In genomic region chr22:35540600-35541253, GRCh38 we compare ENCODE assay signal across 8 cellular contexts. TPM values are rescaled to one million over a fixed set of nuclear protein-coding genes. Genes with fewer than 3 reads are reported as not detected.
A peak's percentile ranks its signal among the peaks of the same experiment; 100 is the strongest.
DNase-seq lines count a peak whose midpoint lies in the region; ATAC-seq and TF ChIP-seq lines count a peak whose summit lies in the region.

TSS of gene RASD2 (plus strand) at chr22:35540831. CDS start at chr22:35546810, 5,979 bp downstream.

- DNase-seq in CD14-positive monocyte (ENCODE audit: low spot score) (no peak), HFF-Myc (ENCODE audit: extremely low read depth, low read depth) (no peak), T-helper 1 cell (peak in 3 of 5 donors; percentile 12 to 23 (median 22)), caudate nucleus (lab: John Stamatoyannopoulos, UW) (peak in 48 of 61 donors; percentile 22 to 93 (median 74)), lower lobe of right lung (no peak), pons (ENCODE audit: low spot score) (no peak)
- DNase-seq in stimulated activated CD8-positive, alpha-beta memory T cell treated with anti-CD3 and anti-CD28 coated beads, Interleukin-12 subunit alpha, Interleukin-12 subunit beta, amount 100 ng/mL, for 24 hours (ENCODE audit: extremely low read depth): peak; percentile 9

- intact Hi-C loops in CD14-positive monocyte (cut with micrococcal nuclease) (loop anchor here in 1 of 2 donors (10.0 kb wide), 1 partner anchor 196 kb away; no protein-coding TSS in a partner anchor), lower lobe of right lung (cut with DNase I) (no loop called here)

- peak within 1 kb of the TSS; percentile 72 to 87 for H3K4me3 Mint-ChIP-seq in CD14-positive monocyte

- ATAC-seq in lower lobe of right lung (peak; percentile 21 to 40), GM21447 (IDR thresholded peaks at IDR 0.05; ENCODE audit: unreplicated experiment) (no peak)

- H3K27me3 Mint-ChIP-seq in CD14-positive monocyte (ENCODE audit: low read depth in 3 of 3): peaks cover 38 to 62% (median 46%) of the 10 kb centered on the region in 3 donors

- H3K27me3 ChIP-seq in lower lobe of right lung (ENCODE audit: low read depth): peaks cover 30% of the 10 kb centered on the region

- TF ChIP-seq CTCF in CD14-positive monocyte (IDR thresholded peaks at IDR 0.05) (no peak), HFF-Myc (IDR thresholded peaks at IDR 0.05; ENCODE audit: low read depth, low read length, missing control alignments) (no peak), lower lobe of right lung (IDR thresholded peaks at IDR 0.05) (no peak)

- H3K36me3 Mint-ChIP-seq in CD14-positive monocyte: peaks cover 4 to 8% of the 10 kb centered on the region in 2 donors

- peak within 1 kb of the TSS; percentile 44 for H3K4me3 ChIP-seq in HFF-Myc (replicated peaks; ENCODE audit: low read depth, low read length)
- H3K4me3 ChIP-seq in lower lobe of right lung: peak within 1 kb of the TSS; percentile 62

- peak within 1 kb of the TSS in 1 of 7 donors; percentile 41 for H3K27ac Mint-ChIP-seq in CD14-positive monocyte

- peak within 1 kb of the TSS; percentile 67 for H3K27ac ChIP-seq in caudate nucleus (ENCODE audit: low read depth, low read length)
- H3K27ac ChIP-seq in lower lobe of right lung: peak within 1 kb of the TSS; percentile 46

- peaks cover 0 to 11% (median 5%) of the 10 kb centered on the region in 7 donors for H3K9me3 Mint-ChIP-seq in CD14-positive monocyte

- H3K9me3 ChIP-seq in lower lobe of right lung: no peaks in the 10 kb centered on the region

- H3K4me1 Mint-ChIP-seq in CD14-positive monocyte: peaks cover 28% of the 10 kb centered on the region

- H3K36me3 ChIP-seq in lower lobe of right lung: no peaks in the 10 kb centered on the region

- H3K4me1 ChIP-seq in lower lobe of right lung: peaks cover 27% of the 10 kb centered on the region

RNA-seq across cellular contexts. Expression of gene RASD2, which starts in this region (rescaled TPM):
- polyA plus RNA-seq in CD14-positive monocyte: not detected
- total RNA-seq in lower lobe of right lung: 3.6 TPM

Comparison
In these comparisons a context has a peak if more than half of its experiments do, and no peak if none do; other contexts are left out.
1. DNase-seq: peak in T-helper 1 cell (3 of 5), caudate nucleus (48 of 61) and stimulated activated CD8-positive, alpha-beta memory T cell treated with anti-CD3 and anti-CD28 coated beads, Interleukin-12 subunit alpha, Interleukin-12 subunit beta, amount 100 ng/mL, for 24 hours (single experiment); none in CD14-positive monocyte (single experiment), HFF-Myc (single experiment), lower lobe of right lung (single experiment) and pons (single experiment).